Comparison of ENCODE assay signal across 8 cellular contexts in the genomic region with DNA sequence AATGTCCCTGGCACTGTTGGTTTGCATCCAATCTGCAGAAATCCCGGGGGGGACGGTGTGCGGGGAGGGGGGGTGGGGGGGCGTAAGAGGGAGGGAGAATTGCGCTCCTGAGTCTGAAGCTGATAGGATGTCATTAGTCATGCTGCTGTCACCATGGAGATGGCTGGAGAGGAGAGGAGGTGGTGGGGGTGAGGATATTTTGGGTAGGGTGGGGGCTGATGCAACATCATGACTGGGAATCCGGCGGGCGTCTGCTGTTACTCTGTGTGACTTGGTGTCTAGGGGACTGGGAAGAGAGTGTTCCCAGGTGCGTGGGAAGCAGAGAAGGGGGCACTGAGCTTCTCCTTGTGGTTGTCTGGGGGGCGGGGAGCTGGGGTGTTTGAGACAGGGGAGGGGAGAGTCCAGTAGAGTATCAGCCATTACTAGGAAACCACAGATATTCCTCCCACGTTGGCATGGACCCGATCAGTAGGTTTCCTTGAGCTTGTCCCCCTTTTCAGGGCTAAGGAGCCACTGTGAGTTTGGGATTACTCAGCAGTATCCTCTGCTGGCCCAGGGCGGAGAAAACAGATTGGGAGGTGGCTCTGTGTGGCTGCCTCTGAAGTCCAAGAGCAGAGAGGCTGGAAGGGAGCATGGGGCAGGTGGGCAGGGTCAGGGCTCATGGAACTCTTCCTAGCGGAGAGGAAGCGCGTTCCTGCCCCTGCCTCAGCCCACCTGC. TPM values are rescaled to one million over a fixed set of nuclear protein-coding genes. Genes with fewer than 3 reads are reported as not detected.
DNase-seq lines count a peak whose midpoint lies in the region; ATAC-seq and TF ChIP-seq lines count a peak whose summit lies in the region.

No MANE protein-coding gene starts in this region.

- no peaks in the 10 kb centered on the region for H3K27me3 ChIP-seq in brain microvascular endothelial cell (replicated peaks)

- ATAC-seq in HG03571 (IDR thresholded peaks at IDR 0.05; ENCODE audit: unreplicated experiment) (no peak), GM21576 (IDR thresholded peaks at IDR 0.05; ENCODE audit: unreplicated experiment) (no peak), GM21360 (IDR thresholded peaks at IDR 0.05; ENCODE audit: unreplicated experiment) (no peak)

- H3K27ac ChIP-seq in brain microvascular endothelial cell (peak overlapping the region; percentile 5), mesodermal cell (ENCODE audit: low read depth, low read length, severe bottlenecking) (peak overlapping the region; percentile 90)

- no peaks in the 10 kb centered on the region for H3K9me3 ChIP-seq in mesodermal cell (ENCODE audit: control insufficient read depth, low read length)

- H3K4me3 ChIP-seq in HFF-Myc (replicated peaks; ENCODE audit: low read depth, low read length) (peak overlapping the region; percentile 52; the same call in 1 of the 2 replicates), brain microvascular endothelial cell (ENCODE audit: low read depth, low read length) (peak overlapping the region; percentile 66), mesodermal cell (ENCODE audit: extremely low read depth, insufficient read depth, low read length, poor library complexity, severe bottlenecking) (peak overlapping the region; percentile 62)

- 15 to 50% methylated on average over 8 to 9 of the region's 16 CpGs for WGBS in mesodermal cell (ENCODE audit: insufficient coverage in 2 of 2), 2 experiments

- H3K36me3 ChIP-seq in brain microvascular endothelial cell (replicated peaks) = no peaks in the 10 kb centered on the region
- peaks cover 21% of the 10 kb centered on the region for H3K36me3 ChIP-seq in mesodermal cell (ENCODE audit: control insufficient read depth, insufficient read depth, low read length)

- peaks cover 61% of the 10 kb centered on the region for H3K4me1 ChIP-seq in mesodermal cell (ENCODE audit: control insufficient read depth, insufficient read depth, low read length, poor library complexity, severe bottlenecking)

- in situ Hi-C loops in brain microvascular endothelial cell (cut with HindIII; ENCODE audit: low pct_ligation_motif_present, low sequenced_read_pairs) = no loop called here

- DNase-seq in AG09319 (ENCODE audit: extremely low read depth, low read depth) (peak; percentile 67), HFF-Myc (ENCODE audit: extremely low read depth, low read depth) (no peak), brain microvascular endothelial cell (peak; percentile 82), foreskin melanocyte (no peak)

- peak; percentile 19; the same call in 1 of the 2 replicates for TF ChIP-seq CTCF in AG09319 (IDR thresholded peaks at IDR 0.05; ENCODE audit: low read depth, low read length)
- TF ChIP-seq CTCF in HFF-Myc (IDR thresholded peaks at IDR 0.05; ENCODE audit: low read depth, low read length, missing control alignments) = no peak
- TF ChIP-seq CTCF in brain microvascular endothelial cell (IDR thresholded peaks at IDR 0.05; ENCODE audit: low read depth, low read length, missing control alignments) = peak; percentile 3

RNA-seq across cellular contexts. Expression of a gene that starts 18.9 kb away (rescaled TPM):
- 7.4 TPM for polyA plus RNA-seq in mesodermal cell (2013, experiment 1 of 2)
- 6.6 TPM for polyA plus RNA-seq in mesodermal cell (2013, experiment 2 of 2)

Comparison
In these comparisons a context has a peak if more than half of its experiments do, and no peak if none do; other contexts are left out.
1. DNase-seq: peak in AG09319 (single experiment) and brain microvascular endothelial cell (single experiment); none in HFF-Myc (single experiment) and foreskin melanocyte (single experiment).
2. Peak in every context shown above with its lines, with median percentiles within 50 percentile points of each other: H3K4me3 ChIP-seq.